ENCODE assay signal across 8 cellular contexts in genomic region chr13:48235814-48236135, GRCh38. TPM values are rescaled to one million over a fixed set of nuclear protein-coding genes. Genes with fewer than 3 reads are reported as not detected.
DNase-seq lines count a peak whose midpoint lies in the region; ATAC-seq and TF ChIP-seq lines count a peak whose summit lies in the region.

No MANE protein-coding gene starts in this region.

- H3K27me3 Mint-ChIP-seq in stimulated activated naive CD8-positive, alpha-beta T cell treated with anti-CD3 and anti-CD28 coated beads, Interleukin-15, Interleukin-2, amounts not matched to agents 100 ng/mL and 50 ng/mL, for 24 hours = no peaks in the 10 kb centered on the region
- H3K27me3 Mint-ChIP-seq in naive B cell = no peaks in the 10 kb centered on the region

- H3K4me1 ChIP-seq in aorta (ENCODE audit: control insufficient read depth in 1 of 2, insufficient read depth in 2 of 2, low read length in 2 of 2) = peaks cover 0 to 12% of the 10 kb centered on the region in 2 donors

- 3 to 6% methylated on average over 1 of the region's 1 CpG for WGBS in aorta, 2 donors

- H3K36me3 ChIP-seq in aorta (ENCODE audit: control insufficient read depth in 1 of 2, insufficient read depth in 2 of 2, low read length in 1 of 2) = no peaks in the 10 kb centered on the region

- peaks cover 15% of the 10 kb centered on the region for H3K36me3 Mint-ChIP-seq in stimulated activated naive CD8-positive, alpha-beta T cell treated with anti-CD3 and anti-CD28 coated beads, Interleukin-15, Interleukin-2, amounts not matched to agents 100 ng/mL and 50 ng/mL, for 24 hours (ENCODE audit: low read depth)
- H3K36me3 Mint-ChIP-seq in naive B cell = peaks cover 0 to 5% of the 10 kb centered on the region in 2 donors

- H3K4me3 ChIP-seq in coronary artery = peak overlapping the region; percentile 91
- peak overlapping the region; percentile 65 to 89 for H3K4me3 ChIP-seq in aorta (ENCODE audit: low read length in 2 of 2)

- peak overlapping the region; percentile 99 to 100 for H3K27ac ChIP-seq in coronary artery
- peak overlapping the region; percentile 26 to 36 for H3K27ac ChIP-seq in aorta (ENCODE audit: low read depth in 1 of 2, low read length in 2 of 2)

- no peaks in the 10 kb centered on the region for H3K27me3 ChIP-seq in aorta (ENCODE audit: control insufficient read depth in 1 of 2, insufficient read depth in 2 of 2, low read length in 1 of 2)

- H3K9me3 ChIP-seq in aorta (ENCODE audit: control insufficient read depth, low read length) = no peaks in the 10 kb centered on the region

- peaks cover 79% of the 10 kb centered on the region for H3K4me1 Mint-ChIP-seq in stimulated activated naive CD8-positive, alpha-beta T cell treated with anti-CD3 and anti-CD28 coated beads, Interleukin-15, Interleukin-2, amounts not matched to agents 100 ng/mL and 50 ng/mL, for 24 hours (ENCODE audit: low read depth)
- H3K4me1 Mint-ChIP-seq in naive B cell = peaks cover 41 to 61% (median 43%) of the 10 kb centered on the region in 3 donors

- TF ChIP-seq CTCF in coronary artery (IDR thresholded peaks at IDR 0.05) = no peak

- H3K9me3 Mint-ChIP-seq in stimulated activated naive CD8-positive, alpha-beta T cell treated with anti-CD3 and anti-CD28 coated beads, Interleukin-15, Interleukin-2, amounts not matched to agents 100 ng/mL and 50 ng/mL, for 24 hours = no peaks in the 10 kb centered on the region
- peaks cover 0 to 1% (median 0%) of the 10 kb centered on the region in 7 donors for H3K9me3 Mint-ChIP-seq in naive B cell

- peak overlapping the region; percentile 91 for H3K4me3 Mint-ChIP-seq in stimulated activated naive CD8-positive, alpha-beta T cell treated with anti-CD3 and anti-CD28 coated beads, Interleukin-15, Interleukin-2, amounts not matched to agents 100 ng/mL and 50 ng/mL, for 24 hours
- peak overlapping the region; percentile 64 to 99 (median 89) for H3K4me3 Mint-ChIP-seq in naive B cell

- no peak for ATAC-seq in stimulated activated naive CD8-positive, alpha-beta T cell treated with anti-CD3 and anti-CD28 coated beads, Interleukin-15, Interleukin-2, amounts not matched to agents 100 U/mL and 50 U/mL, for 24 hours
- ATAC-seq in naive B cell (ENCODE audit: low read depth in 2 of 2) (no peak), aorta (ENCODE audit: low FRiP score) (no peak), HG03457 (IDR thresholded peaks at IDR 0.05; ENCODE audit: unreplicated experiment) (no peak)

- intact Hi-C loops in aorta (cut with DNase I) = loop anchor here in 1 of 2 donors (10.0 kb wide), 1 partner anchor 69 kb away; the partner anchor contains the start of gene RB1

- peak overlapping the region; percentile 88 for H3K27ac Mint-ChIP-seq in stimulated activated naive CD8-positive, alpha-beta T cell treated with anti-CD3 and anti-CD28 coated beads, Interleukin-15, Interleukin-2, amounts not matched to agents 100 ng/mL and 50 ng/mL, for 24 hours
- peak overlapping the region; percentile 1 to 94 (median 76) for H3K27ac Mint-ChIP-seq in naive B cell

- DNase-seq in stimulated activated naive CD8-positive, alpha-beta T cell treated with anti-CD3 and anti-CD28 coated beads, Interleukin-15, Interleukin-2, amounts not matched to agents 100 U/mL and 50 U/mL, for 24 hours = no peak
- DNase-seq in coronary artery (ENCODE audit: low spot score) (no peak), naive B cell (no peak), aorta (no peak), NCI-H128 (lab: John Stamatoyannopoulos, UW; ENCODE audit: unreplicated experiment) (no peak), hepatic stellate cell (ENCODE audit: low spot score) (no peak)

RNA-seq across cellular contexts. Expression of gene ITM2B, which starts 2.8 kb away (rescaled TPM):
- polyA plus RNA-seq in naive B cell (ENCODE audit: low read depth in 6 of 6) (100 to 1,000 TPM; 633 to 911 (median 766) TPM), aorta (100 to 1,000 TPM; 371 to 929 TPM)
- total RNA-seq in aorta = 100 to 1,000 TPM; 549 to 771 TPM
